In genomic region chr1:246865921-246866320, GRCh38 we compare ENCODE assay signal across 30 cellular contexts.
"Had no signal": no experiment of that assay in that cellular context is flagged by ENCODE, and none has a peak within 500 bp of the region (broad histone marks: within the 10 kb centered on the region; RNA-seq: fewer than 3 reads in every experiment).

No MANE protein-coding gene starts in this region.

- H3K9me3 ChIP-seq: ovary, psoas muscle, spleen, suprapubic skin, testis, tibial artery, transverse colon, upper lobe of right lung, uterus had no signal

- H3K4me3 ChIP-seq: neural progenitor cell, ovary, psoas muscle, skin epidermis, smooth muscle cell, spleen, suprapubic skin, testis, tibial artery, transverse colon, upper lobe of right lung, uterus had no signal

- H3K4me2 ChIP-seq: neural progenitor cell, smooth muscle cell had no signal

- H3K27ac ChIP-seq: neural progenitor cell, ovary, parathyroid adenoma, psoas muscle, skin epidermis, spleen, suprapubic skin, testis, tibial artery, transverse colon, upper lobe of right lung, uterus had no signal

- H3K4me1 ChIP-seq: neural progenitor cell, parathyroid adenoma, psoas muscle, spleen, suprapubic skin, testis, tibial artery, transverse colon, upper lobe of right lung, uterus had no signal

- H3K27ac Mint-ChIP-seq: natural killer cell; neural progenitor cell; stimulated activated memory B cell treated with anti-CD40 and anti-IgM and Interleukin-4, amounts not matched to agents 10 μg/mL and 1 μg/mL and 100 μg/mL, for 72 hours; stimulated activated naive CD8-positive, alpha-beta T cell treated with anti-CD3 and anti-CD28 coated beads, Interleukin-15, amount 100 ng/mL, for 72 hours; type B pancreatic cell had no signal

- H2AFZ ChIP-seq: neural progenitor cell, parathyroid adenoma had no signal

- H3K79me2 ChIP-seq: parathyroid adenoma had no signal

- H3K36me3 ChIP-seq: ovary, uterus had no signal

- H3K27me3 ChIP-seq: neural progenitor cell, ovary, spleen, suprapubic skin, testis, tibial artery, transverse colon, upper lobe of right lung, uterus had no signal

- H3K9ac ChIP-seq: neural progenitor cell, parathyroid adenoma had no signal

- ATAC-seq: natural killer cell; psoas muscle; right cardiac atrium; sciatic nerve; stimulated activated memory B cell treated with anti-CD40 and anti-IgM and Interleukin-4, amounts not matched to agents 10 μg/mL and 1 μg/mL and 100 μg/mL, for 72 hours; stimulated activated naive CD8-positive, alpha-beta T cell treated with anti-CD3 and anti-CD28 coated beads, Interleukin-15, amount 100 ng/mL, for 72 hours; stimulated activated naive CD8-positive, alpha-beta T cell treated with anti-CD3 and anti-CD28 coated beads, Interleukin-15, Interleukin-2, amounts not matched to agents 100 U/mL and 50 U/mL, for 24 hours; upper lobe of right lung had no signal

- H3K9me3 Mint-ChIP-seq: natural killer cell; nephron; neural progenitor cell; stimulated activated memory B cell treated with anti-CD40 and anti-IgM and Interleukin-4, amounts not matched to agents 10 μg/mL and 1 μg/mL and 100 μg/mL, for 72 hours; stimulated activated naive CD8-positive, alpha-beta T cell treated with anti-CD3 and anti-CD28 coated beads, Interleukin-15, amount 100 ng/mL, for 72 hours; type B pancreatic cell had no signal

- DNase-seq: natural killer cell; occipital lobe; ovary; posterior cingulate gyrus; psoas muscle; right cardiac atrium; spleen; stimulated activated CD4-positive, alpha-beta T cell treated with anti-CD3 and anti-CD28 coated beads, Interleukin-12 subunit alpha, Interleukin-12 subunit beta, amount 100 ng/mL, for 4 hours; stimulated activated CD4-positive, alpha-beta T cell treated with anti-CD3 and anti-CD28 coated beads, Interleukin-1b, Interleukin-23, amount 100 ng/mL, for 48 hours; stimulated activated CD4-positive, alpha-beta T cell treated with anti-CD3 and anti-CD28 coated beads, Interleukin-4, amount 100 ng/mL, for 1 hour; stimulated activated CD4-positive, alpha-beta T cell treated with anti-CD3 and anti-CD28 coated beads, Interleukin-4, amount 100 ng/mL, for 4 hours; stimulated activated CD8-positive, alpha-beta memory T cell treated with anti-CD3 and anti-CD28 coated beads, Interleukin-4, amount 100 ng/mL, for 48 hours; stimulated activated naive CD4-positive, alpha-beta T cell; stimulated activated naive CD8-positive, alpha-beta T cell treated with anti-CD3 and anti-CD28 coated beads, Interleukin-15, amount 100 ng/mL, for 72 hours; stimulated activated naive CD8-positive, alpha-beta T cell treated with anti-CD3 and anti-CD28 coated beads, Interleukin-15, Interleukin-2, amounts not matched to agents 100 U/mL and 50 U/mL, for 24 hours; substantia nigra; testis; tibial artery; transverse colon; upper lobe of right lung; uterus had no signal
